27 cellular contexts compared by ENCODE assay signal in the genomic region with DNA sequence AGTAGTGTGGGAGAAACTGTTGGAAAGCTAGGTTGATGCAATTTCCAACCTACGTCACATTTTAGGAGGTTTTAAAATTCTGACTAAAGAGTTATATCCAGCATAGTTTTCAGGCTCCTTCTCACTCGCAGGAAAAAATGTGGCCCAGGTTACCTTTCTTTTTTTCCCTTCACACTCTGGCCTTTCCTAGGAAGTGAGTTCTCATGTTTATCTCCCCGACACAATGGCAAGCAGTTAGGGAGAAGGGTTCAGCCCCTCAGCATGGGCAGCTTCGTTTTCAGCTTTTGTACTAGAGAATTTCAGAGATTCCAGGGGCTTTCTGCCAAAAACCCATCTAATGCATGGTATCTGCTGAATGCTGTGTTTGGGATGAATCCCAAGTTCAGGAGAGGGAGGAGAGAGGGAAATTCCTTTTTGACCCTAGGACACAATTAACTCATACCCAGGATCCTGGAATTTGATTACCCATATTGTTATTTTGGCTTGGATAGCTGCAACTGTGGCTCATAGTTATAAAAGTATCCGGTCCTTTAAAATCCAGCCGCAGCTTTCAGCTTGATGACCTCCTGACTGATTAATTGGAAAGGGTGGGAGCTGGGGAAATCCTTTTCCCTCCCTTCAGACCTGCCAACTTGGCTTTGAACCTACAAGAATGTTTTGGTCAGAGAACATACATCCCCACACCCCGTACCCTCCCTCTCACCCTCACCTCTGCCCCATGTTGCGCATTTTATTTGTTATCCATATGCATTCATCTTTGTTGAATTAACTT.
A peak's percentile ranks its signal among the peaks of the same experiment; 100 is the strongest.
DNase-seq lines count a peak whose midpoint lies in the region; ATAC-seq, FAIRE-seq and TF ChIP-seq lines count a peak whose summit lies in the region.
"Had no signal": no experiment of that assay in that cellular context is flagged by ENCODE, and none has a peak within 500 bp of the region (broad histone marks: within the 10 kb centered on the region; RNA-seq: fewer than 3 reads in every experiment).

No MANE protein-coding gene starts in this region.

- dilution Hi-C loops in mammary epithelial cell (cut with HindIII; ENCODE audit: low sequenced_read_pairs): no loop called here

- H3K4me2 ChIP-seq in mammary epithelial cell (ENCODE audit: insufficient read depth, low read depth, low read length): no peak overlapping the region
- H3K4me2 ChIP-seq: KMS-11 had no signal

- H3K4me3 ChIP-seq in AG10803 (ENCODE audit: low read length) (no peak overlapping the region), astrocyte of the cerebellum (ENCODE audit: low read depth, low read length) (no peak overlapping the region), mammary epithelial cell (replicated peaks in 1 of 3; ENCODE audit: insufficient read depth in 1 of 3, low read depth in 2 of 3, low read length in 3 of 3) (no peak overlapping the region)
- H3K4me3 ChIP-seq: SJCRH30, skin epidermis, testis had no signal

- no peaks in the 10 kb centered on the region for H3K9me3 ChIP-seq in mammary epithelial cell (replicated peaks; ENCODE audit: insufficient read depth, low read length)
- H3K9me3 ChIP-seq: SJCRH30, testis had no signal

- DNase-seq in AG10803 (ENCODE audit: low read depth) (peak; percentile 12), astrocyte of the cerebellum (ENCODE audit: low read depth) (peak; percentile 19), left ventricle myocardium superior (no peak), omental fat pad (ENCODE audit: low spot score) (no peak), mammary epithelial cell (no peak), D721Med (ENCODE audit: insufficient read length, low spot score) (no peak), DMS53 treated with DMSO at 0.1 percent for 48 hours (lab: John Stamatoyannopoulos, UW; ENCODE audit: unreplicated experiment) (no peak)
- DNase-seq: activated CD4-positive, alpha-beta T cell treated with anti-CD3 and anti-CD28 coated beads for 1 hour; activated effector memory CD4-positive, alpha-beta T cell treated with Interleukin-2 at 50 U/mL for 16 hours; C1 segment of cervical spinal cord; cortex of kidney; DMS 273 treated with DMSO at 0.1 percent for 48 hours; glutamatergic neuron; GOT3; midbrain; NCI-H1092; NCI-H2081 treated with DMSO at 0.1 percent for 48 hours; NCI-H526; occipital lobe; OCI-M1; SJCRH30; testis had no signal

- CTCF ChIA-PET in mammary epithelial cell (lab: Charles Lee; ENCODE audit: low non-redundant PET): no interaction called here

- ATAC-seq in left ventricle myocardium superior (peak; percentile 57), omental fat pad (ENCODE audit: low FRiP score) (peak; percentile 53), HG03139 (IDR thresholded peaks at IDR 0.05; ENCODE audit: unreplicated experiment) (no peak)

- no peaks in the 10 kb centered on the region for H3K36me3 ChIP-seq in mammary epithelial cell (ENCODE audit: insufficient read depth, low read length)

- TF ChIP-seq CTCF in AG10803 (conservative IDR thresholded peaks at IDR 0.05; ENCODE audit: low read length) (no peak), astrocyte of the cerebellum (IDR thresholded peaks at IDR 0.05; ENCODE audit: low read depth, low read length, missing control alignments) (no peak), omental fat pad (IDR thresholded peaks at IDR 0.05) (no peak), mammary epithelial cell (conservative IDR thresholded peaks at IDR 0.05 in 1 of 2, IDR thresholded peaks at IDR 0.05 in 1 of 2; ENCODE audit: extremely low read depth in 1 of 2, insufficient read depth in 1 of 2, low read depth in 1 of 2, low read length in 2 of 2) (no peak), D721Med (IDR thresholded peaks at IDR 0.05; ENCODE audit: insufficient read depth, missing control alignments) (no peak)

- 25% methylated on average over 8 of the region's 8 CpGs for WGBS in mammary epithelial cell (ENCODE audit: low coverage, missing lambda C conversion rate)

- no peaks in the 10 kb centered on the region for H3K79me2 ChIP-seq in mammary epithelial cell (ENCODE audit: insufficient read depth, low read length)

- intact Hi-C loops in left ventricle myocardium superior (cut with micrococcal nuclease): no loop called here
- intact Hi-C loops in mammary epithelial cell (cut with micrococcal nuclease): no loop called here

- no peaks in the 10 kb centered on the region for H3K4me1 ChIP-seq in mammary epithelial cell (ENCODE audit: insufficient read depth, low read length)
- H3K4me1 ChIP-seq: testis had no signal

- H3K27ac ChIP-seq in mammary epithelial cell (ENCODE audit: insufficient read depth, low read depth, low read length): no peak overlapping the region
- H3K27ac ChIP-seq: KMS-11, SJCRH30, skin epidermis, testis had no signal

- in situ Hi-C loops in astrocyte of the cerebellum (cut with HindIII; ENCODE audit: low sequenced_read_pairs) (no loop called here), mammary epithelial cell (cut with MboI; ENCODE audit: low sequenced_read_pairs in 2 of 2) (no loop called here)

- H4K20me1 ChIP-seq in mammary epithelial cell (ENCODE audit: insufficient read depth, low read length): no peaks in the 10 kb centered on the region

- H3K27me3 ChIP-seq in mammary epithelial cell (ENCODE audit: insufficient read depth, low read length): peaks cover 3% of the 10 kb centered on the region
- H3K27me3 ChIP-seq: SJCRH30, testis had no signal

- FAIRE-seq in D721Med (lab: Jason Lieb, UNC): no peak
- FAIRE-seq: A204.1, islet of Langerhans had no signal

- no peak overlapping the region for H2AFZ ChIP-seq in mammary epithelial cell (ENCODE audit: low read depth, low read length)

- BruUV-seq in mammary epithelial cell (replicated peaks; lab: Mats Ljungman, UMichigan): no TSS peak

- H3K9ac ChIP-seq in mammary epithelial cell (ENCODE audit: insufficient read depth, low read length): no peak overlapping the region
- H3K9ac ChIP-seq: KMS-11 had no signal

Comparison
In these comparisons a context has a peak if more than half of its experiments do, and no peak if none do; other contexts are left out.
1. DNase-seq: peak in AG10803 (single experiment) and astrocyte of the cerebellum (single experiment); none in left ventricle myocardium superior (single experiment), omental fat pad (single experiment), mammary epithelial cell (single experiment), D721Med (single experiment) and DMS53 treated with DMSO at 0.1 percent for 48 hours (single experiment).